ENCODE assay signal across 1 cellular context in genomic region chr12:958449-959123, GRCh38.
TF ChIP-seq lines count a peak whose summit lies in the region.

No MANE protein-coding gene starts in this region.

TF ChIP-seq in GM12878, 131 proteins besides CTCF, POLR2A, EP300 and RAD21 (continued from another document and continues in another):
- TF ChIP-seq HSF1 (IDR thresholded peaks at IDR 0.05; ENCODE audit: low read depth, low read length) (no peak), FOXM1 (IDR thresholded peaks at IDR 0.05; ENCODE audit: low read depth, low read length) (peak; percentile 84; the same call in 1 of the 2 replicates), MXI1 (IDR thresholded peaks at IDR 0.05; ENCODE audit: low read depth, low read length) (0 out of 2 replicates have a peak, but pooled peaks have one; percentile 29), CBFB (IDR thresholded peaks at IDR 0.05; ENCODE audit: low read depth) (no peak), NFYA (IDR thresholded peaks at IDR 0.05; ENCODE audit: borderline replicate concordance, low read depth, low read length) (no peak), GATAD2B (conservative IDR thresholded peaks at IDR 0.05; ENCODE audit: low read depth) (no peak), SMAD1 (IDR thresholded peaks at IDR 0.05; ENCODE audit: low read depth, partially characterized antibody) (peak; percentile 59), POLR2AphosphoS2 (IDR thresholded peaks at IDR 0.05; ENCODE audit: low read depth, low read length) (no peak), PML (IDR thresholded peaks at IDR 0.05; ENCODE audit: low read length) (0 out of 2 replicates have a peak, but pooled peaks have one; percentile 58), MAX (IDR thresholded peaks at IDR 0.05; ENCODE audit: low read depth, low read length) (no peak), ESRRA (IDR thresholded peaks at IDR 0.05; ENCODE audit: low read length) (no peak), RELA (IDR thresholded peaks at IDR 0.05; ENCODE audit: borderline replicate concordance, partially characterized antibody) (no peak), RELB (IDR thresholded peaks at IDR 0.05; ENCODE audit: low read depth) (peak; percentile 83), KDM1A (IDR thresholded peaks at IDR 0.05; ENCODE audit: borderline replicate concordance) (no peak), SIN3A (IDR thresholded peaks at IDR 0.05; ENCODE audit: low read depth, low read length) (no peak), NFIC (IDR thresholded peaks at IDR 0.05; ENCODE audit: low read depth, low read length) (peak; percentile 92), CHD2 (IDR thresholded peaks at IDR 0.05; ENCODE audit: borderline replicate concordance, low read depth, low read length) (no peak), USF1 (IDR thresholded peaks at IDR 0.05; ENCODE audit: borderline replicate concordance, extremely low read length, insufficient read depth, low read depth, low read length) (no peak), IKZF1 (conservative IDR thresholded peaks at IDR 0.05) (peak; percentile 81), DPF2 (IDR thresholded peaks at IDR 0.05) (no peak; the same call in none of the 2 replicates), EED (IDR thresholded peaks at IDR 0.05; ENCODE audit: low read depth) (peak; percentile 79), SIX5 (IDR thresholded peaks at IDR 0.05; ENCODE audit: low read depth, low read length, severe bottlenecking) (no peak), ZBTB4 (CRISPR knock-in tag; IDR thresholded peaks at IDR 0.05) (no peak), PAX8 (IDR thresholded peaks at IDR 0.05) (no peak), ZBTB33 (IDR thresholded peaks at IDR 0.05) (no peak), SUPT20H (IDR thresholded peaks at IDR 0.05; ENCODE audit: borderline replicate concordance, control insufficient read depth, low read depth, low read length) (no peak), IRF3 (IDR thresholded peaks at IDR 0.05) (no peak), SMC3 (IDR thresholded peaks at IDR 0.05; ENCODE audit: borderline replicate concordance, low read length) (no peak), GABPA (IDR thresholded peaks at IDR 0.05; ENCODE audit: low read depth) (0 out of 2 replicates have a peak, but pooled peaks have one; percentile 42), CHD1 (IDR thresholded peaks at IDR 0.05; ENCODE audit: low read depth, low read length) (no peak), LARP7 (IDR thresholded peaks at IDR 0.05) (no peak), BCL3 (IDR thresholded peaks at IDR 0.05; ENCODE audit: borderline replicate concordance, insufficient read depth, low read depth, low read length, poor library complexity, severe bottlenecking) (peak; percentile 72), MEF2B (IDR thresholded peaks at IDR 0.05; ENCODE audit: partially characterized antibody, poor library complexity, severe bottlenecking) (peak; percentile 92), RCOR1 (conservative IDR thresholded peaks at IDR 0.05; ENCODE audit: low read depth, low read length) (no peak), ATF7 (IDR thresholded peaks at IDR 0.05; ENCODE audit: low read depth) (peak; percentile 84), TBL1XR1 (IDR thresholded peaks at IDR 0.05; ENCODE audit: low read depth, low read length) (no peak), TAF1 (IDR thresholded peaks at IDR 0.05; ENCODE audit: borderline replicate concordance, low read depth, low read length) (no peak), E4F1 (IDR thresholded peaks at IDR 0.05; ENCODE audit: borderline replicate concordance, partially characterized antibody) (no peak), BCL11A (IDR thresholded peaks at IDR 0.05; ENCODE audit: low read depth, low read length) (peak; percentile 55; the same call in 1 of the 2 replicates), WRNIP1 (IDR thresholded peaks at IDR 0.05; ENCODE audit: borderline replicate concordance, low read depth, low read length) (no peak), FOS (IDR thresholded peaks at IDR 0.05; ENCODE audit: borderline replicate concordance, extremely low read depth, insufficient read length) (no peak), CHD4 (IDR thresholded peaks at IDR 0.05) (no peak), ETV6 (conservative IDR thresholded peaks at IDR 0.05 in 1 of 2, IDR thresholded peaks at IDR 0.05 in 1 of 2; ENCODE audit: borderline replicate concordance in 1 of 2, low read depth in 1 of 2) (peak in 1 of 2 experiments; percentile 73; a peak in 1 of 4 replicates), PAX5 (IDR thresholded peaks at IDR 0.05; ENCODE audit: borderline replicate concordance, low read depth, low read length) (no peak), CEBPZ (IDR thresholded peaks at IDR 0.05; ENCODE audit: low read depth, low read length) (no peak), RUNX3 (IDR thresholded peaks at IDR 0.05; ENCODE audit: low read length) (peak; percentile 74), CREM (IDR thresholded peaks at IDR 0.05; ENCODE audit: low read depth) (no peak; the same call in none of the 2 replicates), ZNF384 (IDR thresholded peaks at IDR 0.05; ENCODE audit: borderline replicate concordance, low read depth, low read length) (no peak), FOXK2 (IDR thresholded peaks at IDR 0.05) (no peak)
